9 cellular contexts compared by ENCODE assay signal in genomic region chr5:147935032-147935431, GRCh38. TPM values are rescaled to one million over a fixed set of nuclear protein-coding genes. Genes with fewer than 3 reads are reported as not detected.
DNase-seq lines count a peak whose midpoint lies in the region; ATAC-seq and TF ChIP-seq lines count a peak whose summit lies in the region.
"Had no signal": no experiment of that assay in that cellular context is flagged by ENCODE, and none has a peak within 500 bp of the region (broad histone marks: within the 10 kb centered on the region; RNA-seq: fewer than 3 reads in every experiment).

No MANE protein-coding gene starts in this region.

- H3K36me3 ChIP-seq in PC-9 (ENCODE audit: low read depth) = no peaks in the 10 kb centered on the region

- H4K20me1 ChIP-seq in PC-9 (ENCODE audit: insufficient read depth) = no peaks in the 10 kb centered on the region

- no peaks in the 10 kb centered on the region for H3K79me2 ChIP-seq in PC-9 (ENCODE audit: low read depth)

- H3F3A ChIP-seq in PC-9 (ENCODE audit: insufficient read depth, low read depth) = 0 out of 2 replicates have a peak, but pooled peaks cover 4% of the 10 kb centered on the region

- TF ChIP-seq CTCF in 22Rv1 (IDR thresholded peaks at IDR 0.05) (peak; percentile 64), PC-9 (conservative IDR thresholded peaks at IDR 0.05) (peak; percentile 81)

- peak; percentile 48 for DNase-seq in HPDE6-E6E7 (ENCODE audit: extremely low spot score)
- DNase-seq in PC-9 = peak; percentile 26 to 54
- peak; percentile 62 for DNase-seq in fibroblast of peridontal ligament (ENCODE audit: extremely low read depth)
- DNase-seq in putamen (ENCODE audit: low spot score) = peak; percentile 13

- no peak overlapping the region for H3K4me3 ChIP-seq in PC-9

- H3K9me3 ChIP-seq in PC-9 (ENCODE audit: insufficient read depth, low read depth) = peaks cover 5% of the 10 kb centered on the region; the same call in 1 of the 2 replicates

- intact Hi-C loops in PC-9 (cut with micrococcal nuclease; ENCODE audit: unreplicated experiment) = loop anchor here (1.0 to 2.0 kb wide), 3 partner anchors 48 to 306 kb away; no protein-coding TSS in a partner anchor

- no TSS peak for BruUV-seq in PC-9 (replicated peaks; lab: Mats Ljungman, UMichigan)

- no peaks in the 10 kb centered on the region for H3K27me3 ChIP-seq in PC-9 (ENCODE audit: insufficient read depth, low read depth)

- no peak overlapping the region for H3K4me2 ChIP-seq in PC-9

- no peak for ATAC-seq in HG02884 (IDR thresholded peaks at IDR 0.05; ENCODE audit: unreplicated experiment)
- ATAC-seq in HG02798 (IDR thresholded peaks at IDR 0.05; ENCODE audit: poor library complexity, unreplicated experiment) = no peak
- ATAC-seq in GM21528 (IDR thresholded peaks at IDR 0.05; ENCODE audit: low FRiP score, unreplicated experiment) = no peak

- H3K9me2 ChIP-seq in PC-9 (ENCODE audit: insufficient read depth) = no peaks in the 10 kb centered on the region

- POLR2A ChIA-PET in PC-9 (lab: Charles Lee; ENCODE audit: unreplicated experiment) = no interaction called here

- no peaks in the 10 kb centered on the region for H3K4me1 ChIP-seq in PC-9 (replicated peaks; ENCODE audit: insufficient read depth)

- H3K27ac ChIP-seq in 22Rv1 (no peak overlapping the region), PC-9 (no peak overlapping the region)

- CTCF ChIA-PET in PC-9 (lab: Charles Lee) = interaction anchor here (0.6 to 0.8 kb wide), 2 partner anchors 77 to 1180 kb away, joined by 3 read pairs; no protein-coding TSS in a partner anchor

- H2AFZ ChIP-seq in PC-9 = no peak overlapping the region

RNA-seq across cellular contexts. Expression of gene C5orf46, which starts 28.7 kb away (rescaled TPM):
- total RNA-seq in PC-9 (2021) = 1.0 TPM in 1 of 2 replicates, not detected in the other
- total RNA-seq: activated CD8-positive, alpha-beta memory T cell treated with anti-CD3 and anti-CD28 coated beads for 36 hours had no signal

RNA-seq across cellular contexts. Expression of gene SCGB3A2, which starts 56.5 kb away (rescaled TPM):
- not detected in 2 replicates for total RNA-seq in PC-9 (2021)
- total RNA-seq: activated CD8-positive, alpha-beta memory T cell treated with anti-CD3 and anti-CD28 coated beads for 36 hours had no signal
